Comparison of ENCODE assay signal across 1 cellular context in genomic region chr7:131106681-131107342, GRCh38.
TF ChIP-seq lines count a peak whose summit lies in the region.

No MANE protein-coding gene starts in this region.

TF ChIP-seq in K562, 482 proteins besides CTCF, POLR2A, EP300 and RAD21 (continued from another document):
- TF ChIP-seq SP1 (CRISPR knock-in tag; IDR thresholded peaks at IDR 0.05) (peak; percentile 8; the same call in 1 of the 2 replicates), CHD1 (IDR thresholded peaks at IDR 0.05; ENCODE audit: low read length) (peak; percentile 0), ZNF717 (CRISPR knock-in tag; IDR thresholded peaks at IDR 0.05) (no peak), GTF3C2 (IDR thresholded peaks at IDR 0.05; ENCODE audit: borderline replicate concordance, extremely low read depth, insufficient read length) (no peak), MYNN (IDR thresholded peaks at IDR 0.05) (no peak; the same call in 1 of the 2 replicates), MYNN (CRISPR knock-in tag; IDR thresholded peaks at IDR 0.05) (no peak), ZNF124 (CRISPR knock-in tag; IDR thresholded peaks at IDR 0.05) (0 out of 2 replicates have a peak, but pooled peaks have one; percentile 0), POLR2AphosphoS5 (IDR thresholded peaks at IDR 0.05; ENCODE audit: control insufficient read depth, insufficient read depth, low read depth, low read length) (0 out of 2 replicates have a peak, but pooled peaks have one; percentile 16), KDM2B (CRISPR knock-in tag; IDR thresholded peaks at IDR 0.05) (peak; percentile 45; the same call in 1 of the 2 replicates), ARID3B (CRISPR knock-in tag; IDR thresholded peaks at IDR 0.05; ENCODE audit: borderline replicate concordance) (0 out of 2 replicates have a peak, but pooled peaks have one; percentile 17), ZBTB7A (IDR thresholded peaks at IDR 0.05; ENCODE audit: borderline replicate concordance, control insufficient read depth, low read depth, low read length) (no peak), XRCC5 (IDR thresholded peaks at IDR 0.05; ENCODE audit: low read depth, low read length) (0 out of 2 replicates have a peak, but pooled peaks have one; percentile 5)
